16 cellular contexts compared by ENCODE assay signal in genomic region chr2:95539836-95540235, GRCh38. TPM values are rescaled to one million over a fixed set of nuclear protein-coding genes. Genes with fewer than 3 reads are reported as not detected.
DNase-seq lines count a peak whose midpoint lies in the region; ATAC-seq and TF ChIP-seq lines count a peak whose summit lies in the region.
"Had no signal": no experiment of that assay in that cellular context is flagged by ENCODE, and none has a peak within 500 bp of the region (broad histone marks: within the 10 kb centered on the region; RNA-seq: fewer than 3 reads in every experiment).

No MANE protein-coding gene starts in this region.

- no peaks in the 10 kb centered on the region for H3K36me3 ChIP-seq in hepatocyte (replicated peaks; ENCODE audit: insufficient read depth, low read depth)
- H3K36me3 ChIP-seq: upper lobe of left lung had no signal

- no peaks in the 10 kb centered on the region for H3K27me3 ChIP-seq in hepatocyte
- H3K27me3 ChIP-seq: upper lobe of left lung had no signal

- H4K20me1 ChIP-seq in hepatocyte (ENCODE audit: insufficient read depth, poor library complexity, severe bottlenecking) = no peaks in the 10 kb centered on the region

- DNase-seq in medulla oblongata (ENCODE audit: extremely low spot score) = peak; percentile 66
- no peak for DNase-seq in GM19240 (ENCODE audit: insufficient read length, low spot score)
- no peak for DNase-seq in inferior parietal cortex (ENCODE audit: extremely low spot score)
- DNase-seq in hepatocyte (ENCODE audit: low spot score) = no peak
- no peak for DNase-seq in G401 (ENCODE audit: low spot score)
- DNase-seq: CD8-positive, alpha-beta memory T cell; NCI-H1048; NCI-H69; SIG-M5; stimulated activated CD4-positive, alpha-beta T cell treated with anti-CD3 and anti-CD28 coated beads, Interleukin-12 subunit alpha, Interleukin-12 subunit beta, amount 100 ng/mL, for 4 hours; upper lobe of left lung had no signal

- ATAC-seq in GM18517 (IDR thresholded peaks at IDR 0.05; ENCODE audit: unreplicated experiment) (peak; percentile 94), GM21381 (IDR thresholded peaks at IDR 0.05; ENCODE audit: unreplicated experiment) (peak; percentile 64), HG03354 (IDR thresholded peaks at IDR 0.05; ENCODE audit: poor library complexity, severe bottlenecking, unreplicated experiment) (peak; percentile 83)

- TF ChIP-seq CTCF in hepatocyte (IDR thresholded peaks at IDR 0.05; ENCODE audit: poor library complexity) = no peak

- H3K9me2 ChIP-seq in hepatocyte (replicated peaks; ENCODE audit: insufficient read depth) = no peaks in the 10 kb centered on the region

- H3K9me3 ChIP-seq in hepatocyte (ENCODE audit: low read depth) = peaks cover 5% of the 10 kb centered on the region
- H3K9me3 ChIP-seq: upper lobe of left lung had no signal

- H3K4me2 ChIP-seq in hepatocyte = no peak overlapping the region

- H3K79me2 ChIP-seq in hepatocyte = no peaks in the 10 kb centered on the region

- WGBS in hepatocyte (ENCODE audit: low lambda C conversion rate, missing lambda C conversion rate) = 29% methylated on average over 2 of the region's 2 CpGs

- no peak overlapping the region for H3K4me3 ChIP-seq in hepatocyte
- H3K4me3 ChIP-seq: upper lobe of left lung had no signal

- no peak overlapping the region for H2AFZ ChIP-seq in hepatocyte

- no peak overlapping the region for H3K27ac ChIP-seq in hepatocyte
- H3K27ac ChIP-seq: upper lobe of left lung had no signal

- in situ Hi-C loops in G401 (cut with HindIII; ENCODE audit: low sequenced_read_pairs) = no loop called here

- H3K4me1 ChIP-seq in hepatocyte (ENCODE audit: insufficient read depth) = no peaks in the 10 kb centered on the region
- H3K4me1 ChIP-seq: upper lobe of left lung had no signal

RNA-seq across cellular contexts. Expression of gene TRIM43, which starts 52.0 kb away (rescaled TPM):
- total RNA-seq in hepatocyte = not detected in 2 replicates
- polyA plus RNA-seq in hepatocyte = not detected in 2 replicates
- 0.12 and 6.3 TPM in 2 replicates for total RNA-seq in G401 (2014; rRNA removed; shearing (Covaris generic))
- total RNA-seq: CD8-positive, alpha-beta memory T cell; osteoblast; upper lobe of left lung had no signal
- polyA plus RNA-seq: CD8-positive, alpha-beta memory T cell had no signal

RNA-seq across cellular contexts. Expression of gene TRIM43B, which starts 55.3 kb away (rescaled TPM):
- total RNA-seq in hepatocyte = not detected in 2 replicates
- not detected in 2 replicates for polyA plus RNA-seq in hepatocyte
- 2.4 and 4.2 TPM in 2 replicates for total RNA-seq in G401 (2014; rRNA removed; shearing (Covaris generic))
- total RNA-seq: CD8-positive, alpha-beta memory T cell; fibroblast of villous mesenchyme; upper lobe of left lung had no signal
- polyA plus RNA-seq: CD8-positive, alpha-beta memory T cell had no signal
